ENCODE assay signal across 1 cellular context in genomic region chr5:68919988-68920490, GRCh38.
TF ChIP-seq lines count a peak whose summit lies in the region.

No MANE protein-coding gene starts in this region.

TF ChIP-seq in WTC11, 78 proteins besides CTCF, POLR2A, EP300 and RAD21 (continued from another document):
- TF ChIP-seq, protein P1, sequence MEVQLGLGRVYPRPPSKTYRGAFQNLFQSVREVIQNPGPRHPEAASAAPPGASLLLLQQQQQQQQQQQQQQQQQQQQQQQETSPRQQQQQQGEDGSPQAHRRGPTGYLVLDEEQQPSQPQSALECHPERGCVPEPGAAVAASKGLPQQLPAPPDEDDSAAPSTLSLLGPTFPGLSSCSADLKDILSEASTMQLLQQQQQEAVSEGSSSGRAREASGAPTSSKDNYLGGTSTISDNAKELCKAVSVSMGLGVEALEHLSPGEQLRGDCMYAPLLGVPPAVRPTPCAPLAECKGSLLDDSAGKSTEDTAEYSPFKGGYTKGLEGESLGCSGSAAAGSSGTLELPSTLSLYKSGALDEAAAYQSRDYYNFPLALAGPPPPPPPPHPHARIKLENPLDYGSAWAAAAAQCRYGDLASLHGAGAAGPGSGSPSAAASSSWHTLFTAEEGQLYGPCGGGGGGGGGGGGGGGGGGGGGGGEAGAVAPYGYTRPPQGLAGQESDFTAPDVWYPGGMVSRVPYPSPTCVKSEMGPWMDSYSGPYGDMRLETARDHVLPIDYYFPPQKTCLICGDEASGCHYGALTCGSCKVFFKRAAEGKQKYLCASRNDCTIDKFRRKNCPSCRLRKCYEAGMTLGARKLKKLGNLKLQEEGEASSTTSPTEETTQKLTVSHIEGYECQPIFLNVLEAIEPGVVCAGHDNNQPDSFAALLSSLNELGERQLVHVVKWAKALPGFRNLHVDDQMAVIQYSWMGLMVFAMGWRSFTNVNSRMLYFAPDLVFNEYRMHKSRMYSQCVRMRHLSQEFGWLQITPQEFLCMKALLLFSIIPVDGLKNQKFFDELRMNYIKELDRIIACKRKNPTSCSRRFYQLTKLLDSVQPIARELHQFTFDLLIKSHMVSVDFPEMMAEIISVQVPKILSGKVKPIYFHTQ (CRISPR knock-in tag; IDR thresholded peaks at IDR 0.05): no peak
- no peak for TF ChIP-seq ATF3 (CRISPR knock-in tag; conservative IDR thresholded peaks at IDR 0.05)
- TF ChIP-seq, protein P2, sequence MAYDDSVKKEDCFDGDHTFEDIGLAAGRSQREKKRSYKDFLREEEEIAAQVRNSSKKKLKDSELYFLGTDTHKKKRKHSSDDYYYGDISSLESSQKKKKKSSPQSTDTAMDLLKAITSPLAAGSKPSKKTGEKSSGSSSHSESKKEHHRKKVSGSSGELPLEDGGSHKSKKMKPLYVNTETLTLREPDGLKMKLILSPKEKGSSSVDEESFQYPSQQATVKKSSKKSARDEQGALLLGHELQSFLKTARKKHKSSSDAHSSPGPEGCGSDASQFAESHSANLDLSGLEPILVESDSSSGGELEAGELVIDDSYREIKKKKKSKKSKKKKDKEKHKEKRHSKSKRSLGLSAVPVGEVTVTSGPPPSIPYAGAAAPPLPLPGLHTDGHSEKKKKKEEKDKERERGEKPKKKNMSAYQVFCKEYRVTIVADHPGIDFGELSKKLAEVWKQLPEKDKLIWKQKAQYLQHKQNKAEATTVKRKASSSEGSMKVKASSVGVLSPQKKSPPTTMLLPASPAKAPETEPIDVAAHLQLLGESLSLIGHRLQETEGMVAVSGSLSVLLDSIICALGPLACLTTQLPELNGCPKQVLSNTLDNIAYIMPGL (CRISPR knock-in tag; IDR thresholded peaks at IDR 0.05): no peak
- TF ChIP-seq ZNF317 (CRISPR knock-in tag; IDR thresholded peaks at IDR 0.05; ENCODE audit: borderline replicate concordance, low read depth): no peak
- no peak for TF ChIP-seq IRF2 (CRISPR knock-in tag; IDR thresholded peaks at IDR 0.05; ENCODE audit: borderline replicate concordance, low read depth)
- TF ChIP-seq NR2C2 (CRISPR knock-in tag; IDR thresholded peaks at IDR 0.05): no peak
- TF ChIP-seq SOX15 (CRISPR knock-in tag; IDR thresholded peaks at IDR 0.05): no peak
